ENCODE assay signal across 8 cellular contexts in genomic region chr17:19724501-19725420, GRCh38. TPM values are rescaled to one million over a fixed set of nuclear protein-coding genes. Genes with fewer than 3 reads are reported as not detected.
A peak's percentile ranks its signal among the peaks of the same experiment; 100 is the strongest.
DNase-seq lines count a peak whose midpoint lies in the region; ATAC-seq and TF ChIP-seq lines count a peak whose summit lies in the region.

No MANE protein-coding gene starts in this region.

- no peaks in the 10 kb centered on the region for H3K36me3 ChIP-seq in hepatocyte (replicated peaks; ENCODE audit: insufficient read depth, low read depth)
- no peaks in the 10 kb centered on the region for H3K36me3 ChIP-seq in smooth muscle cell (ENCODE audit: low read depth)

- no peaks in the 10 kb centered on the region for H4K20me1 ChIP-seq in hepatocyte (ENCODE audit: insufficient read depth, poor library complexity, severe bottlenecking)
- no peaks in the 10 kb centered on the region for H4K20me1 ChIP-seq in smooth muscle cell (ENCODE audit: low read depth)

- peak; percentile 49 for DNase-seq in NB4 (ENCODE audit: low read depth)
- DNase-seq in activated effector memory CD4-positive, alpha-beta T cell treated with Interleukin-2 at 50 U/mL for 16 hours: peak; percentile 43
- DNase-seq in right cardiac atrium: peak; percentile 69 to 89 (median 88)
- DNase-seq in stimulated activated CD4-positive, alpha-beta T cell treated with anti-CD3 and anti-CD28 coated beads, Interleukin-1b, Interleukin-23, amount 100 ng/mL, for 4 hours (ENCODE audit: low read depth in 2 of 2): peak; percentile 5 to 27
- no peak for DNase-seq in hepatocyte (ENCODE audit: low spot score)
- no peak for DNase-seq in kidney tubule cell (ENCODE audit: low spot score)
- no peak for DNase-seq in smooth muscle cell (lab: John Stamatoyannopoulos, UW; ENCODE audit: unreplicated experiment)

- no peak for TF ChIP-seq POLR2A in NB4 (IDR thresholded peaks at IDR 0.05; ENCODE audit: extremely low read depth, insufficient read length)

- H3K27me3 ChIP-seq in right cardiac atrium (ENCODE audit: control insufficient read depth, insufficient read depth): no peaks in the 10 kb centered on the region
- H3K27me3 ChIP-seq in hepatocyte: no peaks in the 10 kb centered on the region
- no peaks in the 10 kb centered on the region for H3K27me3 ChIP-seq in smooth muscle cell (ENCODE audit: low read depth)

- no peaks in the 10 kb centered on the region for H3K9me3 ChIP-seq in right cardiac atrium (ENCODE audit: control insufficient read depth, low read length)
- no peaks in the 10 kb centered on the region for H3K9me3 ChIP-seq in hepatocyte (ENCODE audit: low read depth)
- H3K9me3 ChIP-seq in smooth muscle cell (replicated peaks; ENCODE audit: low read depth): no peaks in the 10 kb centered on the region

- TF ChIP-seq CTCF in NB4 (IDR thresholded peaks at IDR 0.05; ENCODE audit: low read depth, low read length) (no peak), hepatocyte (IDR thresholded peaks at IDR 0.05; ENCODE audit: poor library complexity) (no peak), smooth muscle cell (IDR thresholded peaks at IDR 0.05; ENCODE audit: borderline replicate concordance, insufficient read depth, poor library complexity, severe bottlenecking) (no peak)

- H3K4me1 ChIP-seq in right cardiac atrium (ENCODE audit: control insufficient read depth, insufficient read depth, low read length): peaks cover 8% of the 10 kb centered on the region
- H3K4me1 ChIP-seq in hepatocyte (ENCODE audit: insufficient read depth): peaks cover 24% of the 10 kb centered on the region
- no peaks in the 10 kb centered on the region for H3K4me1 ChIP-seq in smooth muscle cell (ENCODE audit: low read depth)

- no peak overlapping the region for H2AFZ ChIP-seq in hepatocyte
- no peak overlapping the region for H2AFZ ChIP-seq in smooth muscle cell (ENCODE audit: low read depth)

- no peaks in the 10 kb centered on the region for H3K9me2 ChIP-seq in hepatocyte (replicated peaks; ENCODE audit: insufficient read depth)

- intact Hi-C loops in right cardiac atrium (cut with DNase I): no loop called here

- 41% methylated on average over 55 of the region's 55 CpGs for WGBS in right cardiac atrium
- WGBS in hepatocyte (ENCODE audit: low lambda C conversion rate, missing lambda C conversion rate): 95% methylated on average over 35 of the region's 55 CpGs
- 96% methylated on average over 46 of the region's 55 CpGs for WGBS in smooth muscle cell (ENCODE audit: low lambda C conversion rate)

- no peaks in the 10 kb centered on the region for H3F3A ChIP-seq in smooth muscle cell (ENCODE audit: low read depth)

- H3K4me2 ChIP-seq in hepatocyte: no peak overlapping the region
- no peak overlapping the region for H3K4me2 ChIP-seq in smooth muscle cell

- no peak overlapping the region for H3K9ac ChIP-seq in smooth muscle cell (ENCODE audit: low read depth)

- ATAC-seq in right cardiac atrium: peak; percentile 27 to 39
- ATAC-seq in GM19324 (IDR thresholded peaks at IDR 0.05; ENCODE audit: low FRiP score, unreplicated experiment): no peak

- H3K79me2 ChIP-seq in hepatocyte: no peaks in the 10 kb centered on the region
- no peaks in the 10 kb centered on the region for H3K79me2 ChIP-seq in smooth muscle cell (ENCODE audit: low read depth)

- no peak overlapping the region for H3K4me3 ChIP-seq in NB4 (ENCODE audit: low read depth, low read length)
- H3K4me3 ChIP-seq in right cardiac atrium (ENCODE audit: low read length): peak overlapping the region; percentile 14
- no peak overlapping the region for H3K4me3 ChIP-seq in hepatocyte
- H3K4me3 ChIP-seq in smooth muscle cell: no peak overlapping the region

- H3K27ac ChIP-seq in right cardiac atrium (ENCODE audit: low read length) (no peak overlapping the region), hepatocyte (no peak overlapping the region), smooth muscle cell (ENCODE audit: low read depth) (no peak overlapping the region)

RNA-seq across cellular contexts. Expression of gene SLC47A2, which starts 8.4 kb away (rescaled TPM):
- total RNA-seq in right cardiac atrium (not detected), hepatocyte (0.07 TPM in 1 of 2 replicates, not detected in the other), smooth muscle cell (not detected in 2 replicates)
- polyA plus RNA-seq in right cardiac atrium (not detected), hepatocyte (not detected in 2 replicates), smooth muscle cell (0.33 TPM in 1 of 2 replicates, not detected in the other)

RNA-seq across cellular contexts. Expression of gene ALDH3A1, which starts 23.3 kb away (rescaled TPM):
- under 1 TPM; 0.20 to 0.50 (median 0.23) TPM for total RNA-seq in right cardiac atrium
- 0.09 TPM for polyA plus RNA-seq in right cardiac atrium
- 0.90 TPM in 1 of 2 replicates, not detected in the other for total RNA-seq in hepatocyte
- polyA plus RNA-seq in hepatocyte: 0.13 and 1.4 TPM in 2 replicates
- total RNA-seq in smooth muscle cell: 0.18 TPM in 1 of 2 replicates, not detected in the other
- polyA plus RNA-seq in smooth muscle cell: not detected in 2 replicates

Comparison
In these comparisons a context has a peak if more than half of its experiments do, and no peak if none do; other contexts are left out.
1. DNase-seq: peak in NB4 (single experiment), activated effector memory CD4-positive, alpha-beta T cell treated with Interleukin-2 at 50 U/mL for 16 hours (single experiment), right cardiac atrium (3 of 3) and stimulated activated CD4-positive, alpha-beta T cell treated with anti-CD3 and anti-CD28 coated beads, Interleukin-1b, Interleukin-23, amount 100 ng/mL, for 4 hours (2 of 2); none in hepatocyte (single experiment), kidney tubule cell (single experiment) and smooth muscle cell (single experiment).